ENCODE assay signal across 8 cellular contexts in the genomic region with DNA sequence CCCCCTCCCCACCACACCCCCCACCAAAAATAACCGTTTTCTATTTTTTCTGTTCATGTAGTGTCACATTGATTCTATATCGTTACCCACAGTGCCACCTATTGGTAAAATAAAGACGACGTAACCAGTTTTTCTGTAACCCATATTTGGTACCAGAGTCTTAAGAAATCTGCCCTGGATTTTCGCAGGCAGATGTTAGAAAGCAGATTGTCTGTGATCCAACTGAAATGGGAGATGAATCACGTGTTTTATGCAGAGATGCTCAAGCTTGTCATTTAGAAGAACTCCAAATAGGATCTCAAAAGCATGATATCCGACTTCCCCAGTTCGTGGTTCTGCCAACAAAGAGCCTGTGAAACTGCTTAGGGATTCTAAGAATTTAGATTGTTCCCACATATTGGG.
DNase-seq lines count a peak whose midpoint lies in the region; ATAC-seq and TF ChIP-seq lines count a peak whose summit lies in the region.

No MANE protein-coding gene starts in this region.

- no peaks in the 10 kb centered on the region for H3K9me3 ChIP-seq in H9 (ENCODE audit: control insufficient read depth, low read depth, low read length)

- H3K23ac ChIP-seq in H9 (ENCODE audit: insufficient read length, low read depth, low read length), result no peak overlapping the region

- no peak overlapping the region for H3K27ac Mint-ChIP-seq in H9
- H3K27ac Mint-ChIP-seq in activated naive CD8-positive, alpha-beta T cell treated with anti-CD3 and anti-CD28 coated beads, Interleukin-2, amount 50 U/mL, for 24 hours, result no peak overlapping the region

- no peaks in the 10 kb centered on the region for H3K79me1 ChIP-seq in H9 (ENCODE audit: insufficient read depth, low read depth, low read length, poor library complexity, severe bottlenecking)

- peaks cover 6% of the 10 kb centered on the region; the same call in 1 of the 2 replicates for H3K4me1 ChIP-seq in H9 (ENCODE audit: insufficient read depth, low read length)

- no peak overlapping the region for H2BK5ac ChIP-seq in H9 (ENCODE audit: insufficient read length, low read length)

- peaks cover 0 to 6% of the 10 kb centered on the region in 2 experiments; a peak in 1 of 5 replicates for H3K9me3 Mint-ChIP-seq in H9
- no peaks in the 10 kb centered on the region for H3K9me3 Mint-ChIP-seq in activated naive CD8-positive, alpha-beta T cell treated with anti-CD3 and anti-CD28 coated beads, Interleukin-2, amount 50 U/mL, for 24 hours

- H4K91ac ChIP-seq in H9 (ENCODE audit: insufficient read length, low read depth, low read length), result no peak overlapping the region

- H3K4me1 Mint-ChIP-seq in H9, result peaks cover 27 to 40% of the 10 kb centered on the region in 2 experiments
- H3K4me1 Mint-ChIP-seq in activated naive CD8-positive, alpha-beta T cell treated with anti-CD3 and anti-CD28 coated beads, Interleukin-2, amount 50 U/mL, for 24 hours, result no peaks in the 10 kb centered on the region

- H3K4me2 ChIP-seq in H9 (ENCODE audit: insufficient read depth, insufficient read length, low read length), result peak overlapping the region; percentile 45

- intact Hi-C loops in left colon (cut with DNase I, micrococcal nuclease), result no loop called here

- H3K27me3 Mint-ChIP-seq in H9 (ENCODE audit: low read depth), result no peaks in the 10 kb centered on the region; the same call in 1 of the 2 replicates
- H3K27me3 Mint-ChIP-seq in activated naive CD8-positive, alpha-beta T cell treated with anti-CD3 and anti-CD28 coated beads, Interleukin-2, amount 50 U/mL, for 24 hours, result peaks cover 16% of the 10 kb centered on the region

- H3K27ac ChIP-seq in H9 (ENCODE audit: insufficient read length, low read depth, low read length), result no peak overlapping the region

- H3T11ph ChIP-seq in H9 (ENCODE audit: low read length), result no peak overlapping the region

- H3K9ac ChIP-seq in H9 (ENCODE audit: extremely low read depth, insufficient read length, low read length), result peak overlapping the region; percentile 54

- H3K18ac ChIP-seq in H9 (ENCODE audit: insufficient read length, low read depth, low read length), result no peak overlapping the region

- H4K20me1 ChIP-seq in H9 (ENCODE audit: control insufficient read depth, insufficient read depth, insufficient read length), result no peaks in the 10 kb centered on the region

- WGBS in H9 (ENCODE audit: extremely low coverage, insufficient read length, low lambda C conversion rate), result no CpG with 5 or more reads among the region's 8 CpGs

- no peak overlapping the region for H2BK20ac ChIP-seq in H9 (ENCODE audit: low read depth, low read length, poor library complexity, severe bottlenecking)

- no peaks in the 10 kb centered on the region for H3K79me2 ChIP-seq in H9 (ENCODE audit: insufficient read depth, low read length)

- H3K14ac ChIP-seq in H9 (ENCODE audit: insufficient read depth, low read length), result no peak overlapping the region

- H3K4ac ChIP-seq in H9 (ENCODE audit: low read depth, low read length), result no peak overlapping the region

- no peak overlapping the region for H4K8ac ChIP-seq in H9 (replicated peaks; ENCODE audit: insufficient read length, low read depth, low read length)

- peak; percentile 69 for ATAC-seq in left colon
- no peak for ATAC-seq in activated naive CD8-positive, alpha-beta T cell treated with anti-CD3 and anti-CD28 coated beads, Interleukin-2, amount 50 U/mL, for 24 hours

- peak; percentile 73 for TF ChIP-seq CTCF in H9 (conservative IDR thresholded peaks at IDR 0.05)

- no peak overlapping the region for H2AK5ac ChIP-seq in H9 (ENCODE audit: insufficient read length, low read length)

- H2BK120ac ChIP-seq in H9 (ENCODE audit: low read depth, low read length, poor library complexity, severe bottlenecking), result no peak overlapping the region

- DNase-seq in G401 (ENCODE audit: low spot score), result peak; percentile 36
- DNase-seq in H9, result no peak
- DNase-seq in NCI-H2171 treated with DMSO at 0.1 percent for 48 hours (lab: John Stamatoyannopoulos, UW), result peak; percentile 33
- DNase-seq in cerebellar cortex (ENCODE audit: low spot score), result peak; percentile 41
- no peak for DNase-seq in left colon
- DNase-seq in NCI-H187 treated with DMSO at 0.1 percent for 48 hours (lab: John Stamatoyannopoulos, UW), result no peak
- DNase-seq in activated naive CD8-positive, alpha-beta T cell treated with anti-CD3 and anti-CD28 coated beads, Interleukin-2, amount 50 U/mL, for 24 hours, result no peak
- DNase-seq in activated effector memory CD4-positive, alpha-beta T cell treated with anti-CD3 and anti-CD28 coated beads, Interleukin-2, amount 50 U/mL, for 16 hours, result no peak

- H2AFZ ChIP-seq in H9 (ENCODE audit: low read length), result peak overlapping the region; percentile 99

- peaks cover 0 to 7% (median 0%) of the 10 kb centered on the region in 3 experiments; a peak in 2 of 7 replicates for H3K36me3 Mint-ChIP-seq in H9 (ENCODE audit: insufficient read depth in 1 of 3, low read depth in 3 of 3)
- H3K36me3 Mint-ChIP-seq in activated naive CD8-positive, alpha-beta T cell treated with anti-CD3 and anti-CD28 coated beads, Interleukin-2, amount 50 U/mL, for 24 hours (ENCODE audit: low read depth), result no peaks in the 10 kb centered on the region

- H3K23me2 ChIP-seq in H9 (ENCODE audit: insufficient read length, low read depth, low read length, poor library complexity, severe bottlenecking), result peaks cover 2% of the 10 kb centered on the region

- H3K27me3 ChIP-seq in H9 (ENCODE audit: insufficient read depth, low read length), result no peaks in the 10 kb centered on the region

- in situ Hi-C loops in G401 (cut with HindIII; ENCODE audit: low sequenced_read_pairs), result no loop called here

- H2BK12ac ChIP-seq in H9 (ENCODE audit: insufficient read length, low read depth, low read length), result no peak overlapping the region

- H3K56ac ChIP-seq in H9 (ENCODE audit: insufficient read length, low read depth, low read length), result no peak overlapping the region

- H4K5ac ChIP-seq in H9 (ENCODE audit: insufficient read length, low read depth, low read length), result no peak overlapping the region

- H2BK15ac ChIP-seq in H9 (ENCODE audit: low read depth, low read length), result no peak overlapping the region

- H3K4me3 Mint-ChIP-seq in H9, result no peak overlapping the region
- no peak overlapping the region for H3K4me3 Mint-ChIP-seq in activated naive CD8-positive, alpha-beta T cell treated with anti-CD3 and anti-CD28 coated beads, Interleukin-2, amount 50 U/mL, for 24 hours

Comparison
In these comparisons a context has a peak if more than half of its experiments do, and no peak if none do; other contexts are left out.
1. DNase-seq: peak in G401 (single experiment), NCI-H2171 treated with DMSO at 0.1 percent for 48 hours (single experiment) and cerebellar cortex (single experiment); none in H9 (single experiment), left colon (0 of 2), NCI-H187 treated with DMSO at 0.1 percent for 48 hours (single experiment), activated naive CD8-positive, alpha-beta T cell treated with anti-CD3 and anti-CD28 coated beads, Interleukin-2, amount 50 U/mL, for 24 hours (single experiment) and activated effector memory CD4-positive, alpha-beta T cell treated with anti-CD3 and anti-CD28 coated beads, Interleukin-2, amount 50 U/mL, for 16 hours (single experiment).